11 cellular contexts compared by ENCODE assay signal in genomic region chr15:68354923-68355322, GRCh38.
DNase-seq lines count a peak whose midpoint lies in the region; ATAC-seq and TF ChIP-seq lines count a peak whose summit lies in the region.
"Had no signal": no experiment of that assay in that cellular context is flagged by ENCODE, and none has a peak within 500 bp of the region (broad histone marks: within the 10 kb centered on the region; RNA-seq: fewer than 3 reads in every experiment).

No MANE protein-coding gene starts in this region.

- H3K4me3 ChIP-seq in AG04449 (ENCODE audit: low read depth, low read length): no peak overlapping the region
- no peak overlapping the region for H3K4me3 ChIP-seq in HFF-Myc (replicated peaks; ENCODE audit: low read depth, low read length)

- H3K27ac Mint-ChIP-seq in activated T-helper 17 cell treated with anti-CD3 and anti-CD28 coated beads, Interleukin-2, amount 50 U/mL, for 72 hours: peak overlapping the region; percentile 20

- H3K4me3 Mint-ChIP-seq in activated T-helper 17 cell treated with anti-CD3 and anti-CD28 coated beads, Interleukin-2, amount 50 U/mL, for 72 hours: no peak overlapping the region

- no peaks in the 10 kb centered on the region for H3K36me3 Mint-ChIP-seq in activated T-helper 17 cell treated with anti-CD3 and anti-CD28 coated beads, Interleukin-2, amount 50 U/mL, for 72 hours (ENCODE audit: low read depth)

- H3K27me3 Mint-ChIP-seq in activated T-helper 17 cell treated with anti-CD3 and anti-CD28 coated beads, Interleukin-2, amount 50 U/mL, for 72 hours: no peaks in the 10 kb centered on the region

- TF ChIP-seq CTCF in AG04449 (IDR thresholded peaks at IDR 0.05; ENCODE audit: insufficient read depth, low read length, missing control alignments) (no peak), HFF-Myc (IDR thresholded peaks at IDR 0.05; ENCODE audit: low read depth, low read length, missing control alignments) (no peak)

- peak; percentile 79 for DNase-seq in AG04449 (ENCODE audit: low read depth, low spot score)
- peak; percentile 63 for DNase-seq in HFF-Myc (ENCODE audit: extremely low read depth, low read depth)
- peak; percentile 89 for DNase-seq in glomerular visceral epithelial cell (ENCODE audit: extremely low spot score)
- no peak for DNase-seq in activated CD4-positive, alpha-beta T cell treated with anti-CD3 and anti-CD28 coated beads, Interleukin-2, amount 50 U/mL, for 1 hour
- no peak for DNase-seq in amniotic stem cell (lab: John Stamatoyannopoulos, UW)
- DNase-seq: Calu3, substantia nigra had no signal

- H3K9me3 Mint-ChIP-seq in activated T-helper 17 cell treated with anti-CD3 and anti-CD28 coated beads, Interleukin-2, amount 50 U/mL, for 72 hours: no peaks in the 10 kb centered on the region

- POLR2A ChIA-PET in AG04449 (lab: Yijun Ruan, JAX): interaction anchor here (1.1 to 1.2 kb wide), 2 partner anchors 14 to 25 kb away, joined by 3 to 4 read pairs; no protein-coding TSS in a partner anchor

- ATAC-seq in activated T-helper 17 cell treated with anti-CD3 and anti-CD28 coated beads, Interleukin-2, amount 50 U/mL, for 72 hours (replicated peaks): peak; percentile 79
- ATAC-seq in GM21737 (IDR thresholded peaks at IDR 0.05; ENCODE audit: unreplicated experiment): no peak
- ATAC-seq in GM21423 (IDR thresholded peaks at IDR 0.05; ENCODE audit: unreplicated experiment): no peak
- ATAC-seq: left lobe of liver had no signal

- CTCF ChIA-PET in AG04449 (lab: Yijun Ruan, JAX): no interaction called here

- peaks cover 6% of the 10 kb centered on the region for H3K4me1 Mint-ChIP-seq in activated T-helper 17 cell treated with anti-CD3 and anti-CD28 coated beads, Interleukin-2, amount 50 U/mL, for 72 hours

Comparison
In these comparisons a context has a peak if more than half of its experiments do, and no peak if none do; other contexts are left out.
1. DNase-seq: peak in AG04449 (single experiment), HFF-Myc (single experiment) and glomerular visceral epithelial cell (single experiment); none in activated CD4-positive, alpha-beta T cell treated with anti-CD3 and anti-CD28 coated beads, Interleukin-2, amount 50 U/mL, for 1 hour (single experiment) and amniotic stem cell (single experiment).